ENCODE assay signal across 8 cellular contexts in the genomic region with DNA sequence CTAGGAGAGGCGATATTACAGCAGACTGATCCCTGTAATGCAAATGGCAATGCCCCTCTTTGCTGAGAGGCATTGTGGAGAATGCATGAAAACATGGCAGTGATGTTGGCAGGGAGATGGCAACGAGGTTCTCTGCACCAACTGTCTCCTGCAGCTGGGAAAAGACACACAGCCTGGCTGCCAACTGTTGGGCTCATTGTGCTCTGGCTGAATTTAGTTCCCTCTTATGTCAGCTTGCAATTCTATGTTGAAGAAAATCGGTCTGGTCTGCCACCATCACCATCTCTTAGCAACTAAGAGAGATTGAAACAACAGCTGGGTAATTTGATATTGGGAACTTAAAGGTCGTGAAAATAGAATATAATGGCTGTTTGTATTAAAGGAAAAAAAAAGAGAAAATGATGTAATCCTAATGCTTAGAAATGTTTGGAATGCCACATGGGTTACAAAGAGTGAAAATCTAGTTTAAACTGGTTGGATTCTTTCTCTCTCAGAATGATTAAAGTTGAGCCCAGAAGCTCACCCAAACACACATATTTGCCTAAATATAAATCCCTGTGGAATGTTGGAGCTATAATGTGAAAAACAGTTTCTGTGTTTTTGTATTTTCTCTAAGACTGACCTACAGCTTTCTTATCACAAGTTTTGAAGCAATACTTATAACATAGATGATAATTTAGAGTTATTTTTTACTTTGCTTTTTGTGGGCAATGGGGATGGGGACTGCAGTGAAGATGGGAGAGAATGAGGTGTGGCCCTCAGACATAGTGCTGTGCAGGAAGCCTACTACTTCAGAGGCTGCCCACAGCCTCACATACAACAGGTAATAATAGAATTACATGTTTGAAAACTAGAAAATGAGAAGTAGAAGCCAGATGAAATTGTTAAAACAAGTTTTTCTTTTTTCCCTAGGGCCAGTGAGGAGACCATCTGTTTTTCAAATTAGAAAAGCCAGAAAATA.
DNase-seq lines count a peak whose midpoint lies in the region; ATAC-seq and TF ChIP-seq lines count a peak whose summit lies in the region.

No MANE protein-coding gene starts in this region.

- H3K4me1 ChIP-seq in CD8-positive, alpha-beta T cell (ENCODE audit: insufficient read depth, low read length), result no peaks in the 10 kb centered on the region

- H3K36me3 Mint-ChIP-seq in CD8-positive, alpha-beta T cell, result no peaks in the 10 kb centered on the region

- no peaks in the 10 kb centered on the region for H3K9me3 ChIP-seq in AG04450 (ENCODE audit: control insufficient read depth, insufficient read depth, low read length)
- H3K9me3 ChIP-seq in CD8-positive, alpha-beta T cell (ENCODE audit: low read length), result no peaks in the 10 kb centered on the region

- H3K4me1 Mint-ChIP-seq in CD8-positive, alpha-beta T cell (ENCODE audit: low read depth), result no peaks in the 10 kb centered on the region

- CTCF ChIA-PET in AG04450 (lab: Charles Lee), result interaction anchor here (2.9 to 4.2 kb wide), 3 partner anchors 41 to 218 kb away, joined by 9 to 36 read pairs (median 21); no protein-coding TSS in a partner anchor
- CTCF ChIA-PET in CD8-positive, alpha-beta T cell (lab: Charles Lee), result interaction anchor here (0.6 to 0.7 kb wide), 2 partner anchors 19 to 355 kb away, joined by 3 read pairs; no protein-coding TSS in a partner anchor

- no peak for TF ChIP-seq CTCF in AG04450 (IDR thresholded peaks at IDR 0.05; ENCODE audit: low read depth, low read length)
- no peak for TF ChIP-seq CTCF in CD8-positive, alpha-beta T cell (IDR thresholded peaks at IDR 0.05)

- H3K27ac Mint-ChIP-seq in CD8-positive, alpha-beta T cell, result no peak overlapping the region

- no peaks in the 10 kb centered on the region for H3K27me3 ChIP-seq in AG04450 (ENCODE audit: control insufficient read depth, insufficient read depth, low read length)
- no peaks in the 10 kb centered on the region for H3K27me3 ChIP-seq in CD8-positive, alpha-beta T cell (ENCODE audit: insufficient read depth, low read length)

- H3K4me3 ChIP-seq in AG04450 (ENCODE audit: low read depth, low read length), result no peak overlapping the region
- H3K4me3 ChIP-seq in CD8-positive, alpha-beta T cell (ENCODE audit: low read depth, low read length), result no peak overlapping the region

- intact Hi-C loops in CD8-positive, alpha-beta T cell (cut with DNase I, micrococcal nuclease), result no loop called here

- POLR2A ChIA-PET in AG04450 (lab: Yijun Ruan, JAX), result interaction anchor here (0.6 to 1.8 kb wide), 9 partner anchors 15 to 1052 kb away, joined by 3 to 8 read pairs (median 3); partner anchors contain the start of gene HEATR5A
- POLR2A ChIA-PET in CD8-positive, alpha-beta T cell (lab: Charles Lee), result no interaction called here

- H3K4me3 Mint-ChIP-seq in CD8-positive, alpha-beta T cell, result no peak overlapping the region

- no peaks in the 10 kb centered on the region for H3K36me3 ChIP-seq in CD8-positive, alpha-beta T cell (ENCODE audit: insufficient read depth, low read length)

- DNase-seq in AG04450 (ENCODE audit: low read depth, low spot score) (peak; percentile 52), NCI-H2029 treated with DMSO at 0.1 percent for 48 hours (lab: John Stamatoyannopoulos, UW) (peak; percentile 90), midbrain (lab: John Stamatoyannopoulos, UW) (peak; percentile 75), NCI-H526 treated with DMSO at 0.1 percent for 48 hours (lab: John Stamatoyannopoulos, UW) (no peak), activated gamma-delta T cell treated with Interleukin-2 at 50 U/mL for 16 hours (no peak)
- DNase-seq in CD8-positive, alpha-beta T cell, result no peak
- DNase-seq in activated CD8-positive, alpha-beta memory T cell treated with anti-CD3 and anti-CD28 coated beads for 24 hours, result no peak

- H3K9me3 Mint-ChIP-seq in CD8-positive, alpha-beta T cell, result no peaks in the 10 kb centered on the region

- ATAC-seq in CD8-positive, alpha-beta T cell, result no peak

- H3K27ac ChIP-seq in AG04450 (ENCODE audit: low read depth, low read length), result peak overlapping the region; percentile 89
- peak overlapping the region; percentile 96 for H3K27ac ChIP-seq in cingulate gyrus (ENCODE audit: low read depth, low read length)
- H3K27ac ChIP-seq in CD8-positive, alpha-beta T cell (ENCODE audit: low read depth, low read length), result no peak overlapping the region

- H3K27me3 Mint-ChIP-seq in CD8-positive, alpha-beta T cell (ENCODE audit: low read depth), result peaks cover 2% of the 10 kb centered on the region

Comparison
In these comparisons a context has a peak if more than half of its experiments do, and no peak if none do; other contexts are left out.
1. DNase-seq: peak in AG04450 (single experiment), NCI-H2029 treated with DMSO at 0.1 percent for 48 hours (single experiment) and midbrain (single experiment); none in NCI-H526 treated with DMSO at 0.1 percent for 48 hours (single experiment), CD8-positive, alpha-beta T cell (0 of 7), activated gamma-delta T cell treated with Interleukin-2 at 50 U/mL for 16 hours (single experiment) and activated CD8-positive, alpha-beta memory T cell treated with anti-CD3 and anti-CD28 coated beads for 24 hours (single experiment).